ENCODE assay signal across 8 cellular contexts in genomic region chr1:18581420-18581880, GRCh38. TPM values are rescaled to one million over a fixed set of nuclear protein-coding genes. Genes with fewer than 3 reads are reported as not detected.
A peak's percentile ranks its signal among the peaks of the same experiment; 100 is the strongest.
DNase-seq lines count a peak whose midpoint lies in the region; ATAC-seq and TF ChIP-seq lines count a peak whose summit lies in the region.
"Had no signal": no experiment of that assay in that cellular context is flagged by ENCODE, and none has a peak within 500 bp of the region (broad histone marks: within the 10 kb centered on the region; RNA-seq: fewer than 3 reads in every experiment).

No MANE protein-coding gene starts in this region.

- no peaks in the 10 kb centered on the region for H3K36me3 Mint-ChIP-seq in HFFc6 (ENCODE audit: low read depth)
- H3K36me3 Mint-ChIP-seq in activated CD4-positive, alpha-beta memory T cell treated with anti-CD3 and anti-CD28 coated beads for 36 hours = no peaks in the 10 kb centered on the region

- no peaks in the 10 kb centered on the region for H3K9me3 Mint-ChIP-seq in HFFc6
- H3K9me3 Mint-ChIP-seq in activated CD4-positive, alpha-beta memory T cell treated with anti-CD3 and anti-CD28 coated beads for 36 hours = no peaks in the 10 kb centered on the region

- peaks cover 10% of the 10 kb centered on the region; the same call in 1 of the 2 replicates for H3K4me1 Mint-ChIP-seq in HFFc6 (ENCODE audit: low read depth)
- no peaks in the 10 kb centered on the region for H3K4me1 Mint-ChIP-seq in activated CD4-positive, alpha-beta memory T cell treated with anti-CD3 and anti-CD28 coated beads for 36 hours (ENCODE audit: low read depth)

- intact Hi-C loops in activated CD4-positive, alpha-beta memory T cell treated with anti-CD3 and anti-CD28 coated beads for 36 hours (cut with micrococcal nuclease) = no loop called here

- H3K79me2 ChIP-seq in DND-41 (ENCODE audit: insufficient read depth, low read length) = no peaks in the 10 kb centered on the region

- H3K36me3 ChIP-seq in DND-41 (ENCODE audit: insufficient read depth, low read length) = no peaks in the 10 kb centered on the region

- no peaks in the 10 kb centered on the region for H4K20me1 ChIP-seq in DND-41 (ENCODE audit: insufficient read depth, low read length)

- no peak overlapping the region for H3K9ac ChIP-seq in DND-41 (ENCODE audit: low read depth, low read length)

- TF ChIP-seq CTCF in DND-41 (IDR thresholded peaks at IDR 0.05; ENCODE audit: borderline replicate concordance, extremely low read depth, low read length, poor library complexity, severe bottlenecking) (peak; percentile 66), HFFc6 (IDR thresholded peaks at IDR 0.05) (peak; percentile 83), fibroblast of the aortic adventitia (IDR thresholded peaks at IDR 0.05; ENCODE audit: insufficient read depth, low read length) (peak; percentile 65)

- no peak overlapping the region for H3K27ac Mint-ChIP-seq in HFFc6
- no peak overlapping the region for H3K27ac Mint-ChIP-seq in activated CD4-positive, alpha-beta memory T cell treated with anti-CD3 and anti-CD28 coated beads for 36 hours

- no peak overlapping the region for H3K4me3 Mint-ChIP-seq in HFFc6
- H3K4me3 Mint-ChIP-seq in activated CD4-positive, alpha-beta memory T cell treated with anti-CD3 and anti-CD28 coated beads for 36 hours = no peak overlapping the region

- no peak overlapping the region for H3K4me3 ChIP-seq in DND-41 (ENCODE audit: low read depth in 1 of 2, low read length in 2 of 2)
- no peak overlapping the region for H3K4me3 ChIP-seq in fibroblast of the aortic adventitia (ENCODE audit: low read depth, low read length)
- H3K4me3 ChIP-seq: SK-N-MC had no signal

- no peak overlapping the region for H3K4me2 ChIP-seq in DND-41 (ENCODE audit: insufficient read depth, low read length)

- DNase-seq in DND-41 (peak; percentile 35), HFFc6 (no peak), fibroblast of the aortic adventitia (ENCODE audit: low read depth) (no peak)
- DNase-seq in activated CD4-positive, alpha-beta memory T cell treated with anti-CD3 and anti-CD28 coated beads for 36 hours = peak; percentile 58
- DNase-seq in stimulated activated CD4-positive, alpha-beta T cell treated with anti-CD3 and anti-CD28 coated beads, Interleukin-4, amount 100 ng/mL, for 1 hour = peak; percentile 33
- no peak for DNase-seq in NK-92 treated with Interleukin-12 subunit alpha and Interleukin-12 subunit beta, amount 100 ng/mL, for 24 hours (lab: John Stamatoyannopoulos, UW)

- ATAC-seq in DND-41 (ENCODE audit: insufficient read depth, low read depth) = peak; percentile 52; the same call in 1 of the 3 replicates
- no peak for ATAC-seq in HG03135 (IDR thresholded peaks at IDR 0.05; ENCODE audit: unreplicated experiment)

- H3K4me1 ChIP-seq in DND-41 (ENCODE audit: insufficient read depth, low read length) = no peaks in the 10 kb centered on the region

- peaks cover 22% of the 10 kb centered on the region; the same call in 1 of the 2 replicates for H3K27me3 Mint-ChIP-seq in HFFc6 (ENCODE audit: insufficient read depth)
- peaks cover 12% of the 10 kb centered on the region for H3K27me3 Mint-ChIP-seq in activated CD4-positive, alpha-beta memory T cell treated with anti-CD3 and anti-CD28 coated beads for 36 hours

- no peak overlapping the region for H2AFZ ChIP-seq in DND-41 (ENCODE audit: low read depth, low read length)

- H3K9me3 ChIP-seq in DND-41 (ENCODE audit: insufficient read depth, low read length, severe bottlenecking) = no peaks in the 10 kb centered on the region

- no peaks in the 10 kb centered on the region for H3K27me3 ChIP-seq in DND-41 (ENCODE audit: insufficient read depth, low read length, poor library complexity)

- H3K27ac ChIP-seq in DND-41 (ENCODE audit: low read length) = no peak overlapping the region
- H3K27ac ChIP-seq: SK-N-MC had no signal

- POLR2A ChIA-PET in activated CD4-positive, alpha-beta memory T cell treated with anti-CD3 and anti-CD28 coated beads for 36 hours (lab: Charles Lee) = no interaction called here

- CTCF ChIA-PET in activated CD4-positive, alpha-beta memory T cell treated with anti-CD3 and anti-CD28 coated beads for 36 hours (lab: Charles Lee) = interaction anchor here (0.6 to 4.2 kb wide), 22 partner anchors 8 to 928 kb away, joined by 3 to 19 read pairs (median 6); no protein-coding TSS in a partner anchor

RNA-seq across cellular contexts. Expression of gene PAX7, which starts 49.2 kb away (rescaled TPM):
- total RNA-seq in HFFc6 (2021; fragmentation: NEBNext Ultra II Directional; extraction: Animal tissue kit (Norgen Biotek cat#: 25700)) = not detected
- total RNA-seq in activated CD4-positive, alpha-beta memory T cell treated with anti-CD3 and anti-CD28 coated beads for 36 hours = not detected
- not detected in 2 replicates for total RNA-seq in fibroblast of the aortic adventitia (ENCODE audit: low replicate concordance)

Comparison
In these comparisons a context has a peak if more than half of its experiments do, and no peak if none do; other contexts are left out.
1. DNase-seq: peak in DND-41 (single experiment), activated CD4-positive, alpha-beta memory T cell treated with anti-CD3 and anti-CD28 coated beads for 36 hours (single experiment) and stimulated activated CD4-positive, alpha-beta T cell treated with anti-CD3 and anti-CD28 coated beads, Interleukin-4, amount 100 ng/mL, for 1 hour (single experiment); none in HFFc6 (single experiment), fibroblast of the aortic adventitia (single experiment) and NK-92 treated with Interleukin-12 subunit alpha and Interleukin-12 subunit beta, amount 100 ng/mL, for 24 hours (single experiment).
2. Peak in every context shown above with its lines, with median percentiles within 50 percentile points of each other: CTCF ChIP-seq.